ENCODE assay signal across 8 cellular contexts in the genomic region with DNA sequence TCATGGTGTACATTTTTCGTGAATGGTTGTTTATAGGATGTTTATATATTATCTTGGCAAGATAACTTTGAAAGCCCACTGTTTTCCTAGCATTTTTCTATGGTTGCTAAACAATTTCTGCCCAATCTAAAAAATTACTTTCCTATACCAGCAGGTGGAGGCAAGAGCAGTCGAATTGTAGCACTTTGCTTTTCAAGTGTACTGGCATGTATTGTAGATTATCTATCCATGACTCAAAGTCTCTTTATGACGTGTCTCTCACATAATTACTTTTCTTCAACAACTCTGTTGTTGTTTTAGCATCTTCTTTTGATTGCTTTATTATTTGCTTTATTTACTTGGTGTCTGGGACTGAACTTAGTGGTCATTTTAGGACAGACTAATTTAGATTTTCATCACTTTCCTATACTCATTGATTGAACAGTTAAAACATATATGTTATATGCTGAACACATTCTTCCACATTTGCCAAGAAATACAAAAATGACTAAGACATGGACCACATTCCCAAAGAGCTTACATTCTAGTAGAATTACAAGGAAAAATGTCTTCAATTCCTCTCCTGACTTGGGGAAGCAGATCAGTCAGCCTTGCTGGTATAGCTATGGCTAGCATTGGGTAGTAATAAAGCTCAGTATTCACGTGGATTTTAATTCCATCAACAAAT. TPM values are rescaled to one million over a fixed set of nuclear protein-coding genes. Genes with fewer than 3 reads are reported as not detected.
DNase-seq lines count a peak whose midpoint lies in the region; TF ChIP-seq lines count a peak whose summit lies in the region.

No MANE protein-coding gene starts in this region.

- no peaks in the 10 kb centered on the region for H3K36me3 ChIP-seq in ACC112 (ENCODE audit: insufficient read depth, low read length)
- no peaks in the 10 kb centered on the region for H3K36me3 ChIP-seq in HAP-1 (replicated peaks)
- no peaks in the 10 kb centered on the region for H3K36me3 ChIP-seq in MM.1S (replicated peaks; ENCODE audit: insufficient read depth, low read length)
- H3K36me3 ChIP-seq in stomach, result no peaks in the 10 kb centered on the region

- no peaks in the 10 kb centered on the region for H3F3A ChIP-seq in MM.1S (ENCODE audit: insufficient read depth, low read length)

- no peak for TF ChIP-seq EP300 in stomach (IDR thresholded peaks at IDR 0.05)

- intact Hi-C loops in stomach (cut with DNase I; ENCODE audit: low total_unique reads), result no loop called here

- H3K27me3 Mint-ChIP-seq in activated CD4-positive, alpha-beta T cell treated with anti-CD3 and anti-CD28 coated beads, Interleukin-2, amount 10 ng/mL, durations not matched to agents 7 days and 5 days, result no peaks in the 10 kb centered on the region

- CTCF ChIA-PET in activated CD4-positive, alpha-beta T cell treated with anti-CD3 and anti-CD28 coated beads, Interleukin-2, amount 10 ng/mL, durations not matched to agents 7 days and 5 days (lab: Charles Lee), result interaction anchor here (0.6 to 0.7 kb wide), 2 partner anchors 23 to 101 kb away, joined by 3 read pairs; no protein-coding TSS in a partner anchor

- H3K4me3 ChIP-seq in ACC112 (ENCODE audit: low read depth, low read length), result peak overlapping the region; percentile 54
- no peak overlapping the region for H3K4me3 ChIP-seq in HAP-1
- no peak overlapping the region for H3K4me3 ChIP-seq in MM.1S (ENCODE audit: low read length)
- H3K4me3 ChIP-seq in stomach, result no peak overlapping the region

- no peak overlapping the region for H3K27ac Mint-ChIP-seq in activated CD4-positive, alpha-beta T cell treated with anti-CD3 and anti-CD28 coated beads, Interleukin-2, amount 10 ng/mL, durations not matched to agents 7 days and 5 days

- H3K9me3 ChIP-seq in HAP-1 (no peaks in the 10 kb centered on the region), MM.1S (replicated peaks; ENCODE audit: insufficient read depth, low read length) (no peaks in the 10 kb centered on the region), stomach (no peaks in the 10 kb centered on the region)

- H4K20me1 ChIP-seq in MM.1S (ENCODE audit: insufficient read depth, low read length), result no peaks in the 10 kb centered on the region

- POLR2A ChIA-PET in activated CD4-positive, alpha-beta T cell treated with anti-CD3 and anti-CD28 coated beads, Interleukin-2, amount 10 ng/mL, durations not matched to agents 7 days and 5 days (lab: Charles Lee), result interaction anchor here (0.6 kb wide), 1 partner anchor 200 kb away, joined by 3 read pairs; no protein-coding TSS in a partner anchor

- peaks cover 12% of the 10 kb centered on the region for H3K4me1 Mint-ChIP-seq in activated CD4-positive, alpha-beta T cell treated with anti-CD3 and anti-CD28 coated beads, Interleukin-2, amount 10 ng/mL, durations not matched to agents 7 days and 5 days

- no peak overlapping the region for H3K9ac ChIP-seq in MM.1S (ENCODE audit: low read length)

- TF ChIP-seq POLR2A in stomach (IDR thresholded peaks at IDR 0.05), result no peak

- H2AFZ ChIP-seq in ACC112 (ENCODE audit: low read length, unreplicated experiment), result no peak overlapping the region
- H2AFZ ChIP-seq in MM.1S (ENCODE audit: low read length), result no peak overlapping the region

- WGBS in stomach, 5 donors, result 6 to 22% (median 11%) methylated on average over 4 of the region's 4 CpGs

- H3K79me2 ChIP-seq in ACC112 (ENCODE audit: control insufficient read depth, insufficient read depth, low read length, unreplicated experiment) (peaks cover 29% of the 10 kb centered on the region), MM.1S (ENCODE audit: low read length) (peaks cover 17% of the 10 kb centered on the region; the same call in 1 of the 2 replicates)

- in situ Hi-C loops in HAP-1 (cut with MboI; ENCODE audit: low sequenced_read_pairs), result loop anchor here (25.0 kb wide), 1 partner anchor 420 kb away; no protein-coding TSS in a partner anchor

- TF ChIP-seq CTCF in MM.1S (IDR thresholded peaks at IDR 0.05; ENCODE audit: low read length) (peak; percentile 61), stomach (IDR thresholded peaks at IDR 0.05) (peak in 4 of 7 experiments; percentile 23 to 51 (median 44))

- H3K9me3 Mint-ChIP-seq in activated CD4-positive, alpha-beta T cell treated with anti-CD3 and anti-CD28 coated beads, Interleukin-2, amount 10 ng/mL, durations not matched to agents 7 days and 5 days, result no peaks in the 10 kb centered on the region

- H3K4me1 ChIP-seq in ACC112 (ENCODE audit: control insufficient read depth, insufficient read depth, low read length, unreplicated experiment), result peaks cover 15% of the 10 kb centered on the region
- H3K4me1 ChIP-seq in HAP-1, result no peaks in the 10 kb centered on the region
- H3K4me1 ChIP-seq in MM.1S (ENCODE audit: low read length), result no peaks in the 10 kb centered on the region
- H3K4me1 ChIP-seq in stomach, result peaks cover 0 to 7% (median 3%) of the 10 kb centered on the region in 4 donors

- H3K27me3 ChIP-seq in ACC112 (ENCODE audit: insufficient read depth, low read length) (no peaks in the 10 kb centered on the region), HAP-1 (ENCODE audit: low read depth) (no peaks in the 10 kb centered on the region), MM.1S (replicated peaks; ENCODE audit: insufficient read depth, low read length) (no peaks in the 10 kb centered on the region), stomach (no peaks in the 10 kb centered on the region)

- H3K9me2 ChIP-seq in MM.1S (replicated peaks; ENCODE audit: insufficient read depth, low read length), result no peaks in the 10 kb centered on the region

- no peak overlapping the region for H3K4me2 ChIP-seq in MM.1S (ENCODE audit: low read depth, low read length)

- DNase-seq in GM04504 (ENCODE audit: low read depth) (peak; percentile 60), HAP-1 (ENCODE audit: low spot score in 2 of 2) (peak; percentile 37 to 63), MM.1S (peak; percentile 50), glomerular visceral epithelial cell (ENCODE audit: extremely low spot score) (peak; percentile 73), stomach (no peak), COR-L47 (lab: John Stamatoyannopoulos, UW) (no peak)
- DNase-seq in activated CD4-positive, alpha-beta T cell treated with anti-CD3 and anti-CD28 coated beads, Interleukin-2, amount 10 ng/mL, durations not matched to agents 7 days and 5 days, result peak; percentile 34

- H3K4me3 Mint-ChIP-seq in activated CD4-positive, alpha-beta T cell treated with anti-CD3 and anti-CD28 coated beads, Interleukin-2, amount 10 ng/mL, durations not matched to agents 7 days and 5 days, result no peak overlapping the region

- peak overlapping the region; percentile 68 for H3K27ac ChIP-seq in ACC112 (ENCODE audit: low read depth, low read length)
- no peak overlapping the region for H3K27ac ChIP-seq in MM.1S (ENCODE audit: low read length)
- H3K27ac ChIP-seq in stomach, result no peak overlapping the region

- peaks cover 2% of the 10 kb centered on the region for H3K36me3 Mint-ChIP-seq in activated CD4-positive, alpha-beta T cell treated with anti-CD3 and anti-CD28 coated beads, Interleukin-2, amount 10 ng/mL, durations not matched to agents 7 days and 5 days (ENCODE audit: low read depth)

RNA-seq across cellular contexts. Expression of a gene that starts 20.7 kb away (rescaled TPM):
- 10 to 100 TPM; 11.0 to 12.4 TPM for total RNA-seq in activated CD4-positive, alpha-beta T cell treated with anti-CD3 and anti-CD28 coated beads, Interleukin-2, amount 10 ng/mL, durations not matched to agents 7 days and 5 days
- 10 to 100 TPM in 3 of 5 donors, 1 to 10 TPM in 1, under 1 TPM in 1; 0.58 to 27.5 (median 13.2) TPM for total RNA-seq in stomach
- 10 to 100 TPM in 1 of 3 donors, 1 to 10 TPM in 2; 2.0 to 11.5 (median 6.3) TPM for polyA plus RNA-seq in stomach

RNA-seq across cellular contexts. Expression of a gene that starts 20.8 kb away (rescaled TPM):
- total RNA-seq in activated CD4-positive, alpha-beta T cell treated with anti-CD3 and anti-CD28 coated beads, Interleukin-2, amount 10 ng/mL, durations not matched to agents 7 days and 5 days, result 10 to 100 TPM; 18.4 to 20.1 TPM
- 10 to 100 TPM in 1 of 5 donors, 1 to 10 TPM in 3, not detected in 1; 3.6 to 39.7 (median 7.5) TPM for total RNA-seq in stomach
- polyA plus RNA-seq in stomach, result 1 to 10 TPM; 1.1 to 2.7 (median 1.3) TPM

Comparison
In these comparisons a context has a peak if more than half of its experiments do, and no peak if none do; other contexts are left out.
1. DNase-seq: peak in GM04504 (single experiment), HAP-1 (2 of 2), MM.1S (single experiment), activated CD4-positive, alpha-beta T cell treated with anti-CD3 and anti-CD28 coated beads, Interleukin-2, amount 10 ng/mL, durations not matched to agents 7 days and 5 days (single experiment) and glomerular visceral epithelial cell (single experiment); none in stomach (single experiment) and COR-L47 (single experiment).